Comparison of ENCODE assay signal across 24 cellular contexts in the genomic region with DNA sequence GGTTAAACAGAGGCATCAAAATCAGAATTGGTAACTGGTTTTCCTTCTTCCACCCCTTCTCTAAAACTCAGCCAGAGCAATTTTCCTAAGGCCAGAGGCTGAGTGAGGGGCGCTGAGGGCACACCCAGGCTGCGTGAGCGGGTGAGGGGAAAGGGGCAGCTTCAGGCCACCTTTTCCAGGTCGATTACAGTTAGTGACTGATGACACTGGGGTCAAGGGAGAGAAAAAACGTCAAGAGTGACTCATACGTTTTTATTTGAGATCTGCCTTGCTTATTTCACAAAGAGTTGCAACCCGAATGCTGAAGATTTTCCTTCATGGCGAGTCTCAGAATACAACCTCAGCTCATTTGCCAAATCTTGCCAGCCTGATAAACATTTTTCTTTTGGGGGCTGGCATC. TPM values are rescaled to one million over a fixed set of nuclear protein-coding genes. Genes with fewer than 3 reads are reported as not detected.
DNase-seq lines count a peak whose midpoint lies in the region; ATAC-seq, FAIRE-seq and TF ChIP-seq lines count a peak whose summit lies in the region.
"Had no signal": no experiment of that assay in that cellular context is flagged by ENCODE, and none has a peak within 500 bp of the region (broad histone marks: within the 10 kb centered on the region; RNA-seq: fewer than 3 reads in every experiment).

No MANE protein-coding gene starts in this region.

- H4K20me1 ChIP-seq in K562 (replicated peaks; ENCODE audit: control insufficient read depth, insufficient read depth, low read length) (peaks cover 9% of the 10 kb centered on the region; the same call in 1 of the 2 replicates), HepG2 (ENCODE audit: insufficient read depth, low read length) (peaks cover 6% of the 10 kb centered on the region; the same call in 1 of the 2 replicates)

- TF ChIP-seq EP300 in K562 (IDR thresholded peaks at IDR 0.05; ENCODE audit: low read length) (no peak; the same call in 1 of the 2 replicates), HepG2 (IDR thresholded peaks at IDR 0.05; ENCODE audit: low read depth in 2 of 2, low read length in 2 of 2) (no peak), HepG2 (CRISPR knock-in tag; IDR thresholded peaks at IDR 0.05; ENCODE audit: borderline replicate concordance) (no peak)

- TF ChIP-seq RAD21 in K562 (CRISPR knock-in tag; conservative IDR thresholded peaks at IDR 0.05 in 1 of 2, IDR thresholded peaks at IDR 0.05 in 1 of 2) (no peak), HepG2 (CRISPR knock-in tag; IDR thresholded peaks at IDR 0.05) (no peak)

- H3K4me1 ChIP-seq in K562 (replicated peaks in 1 of 2; ENCODE audit: control insufficient read depth in 2 of 2, insufficient read depth in 2 of 2, low read length in 2 of 2) (peaks cover 19 to 36% of the 10 kb centered on the region in 2 experiments; a peak in 4 of 5 replicates), HepG2 (ENCODE audit: insufficient read depth, low read length) (peaks cover 52% of the 10 kb centered on the region), skeletal muscle satellite cell (ENCODE audit: control insufficient read depth, insufficient read depth, low read length) (peaks cover 51% of the 10 kb centered on the region), uterus (peaks cover 0 to 8% of the 10 kb centered on the region in 2 donors)
- H3K4me1 ChIP-seq: colonic mucosa had no signal

- POLR2A ChIA-PET in K562 (lab: Yijun Ruan, JAX) = interaction anchor here (0.6 to 0.7 kb wide), 2 partner anchors 50 to 314 kb away, joined by 3 to 4 read pairs; no protein-coding TSS in a partner anchor
- POLR2A ChIA-PET in HepG2 (lab: Yijun Ruan, JAX) = no interaction called here

- H3K4me2 ChIP-seq in K562 (ENCODE audit: insufficient read depth, low read length) (no peak overlapping the region), HepG2 (ENCODE audit: low read depth, low read length) (peak overlapping the region; percentile 92; the same call in 1 of the 2 replicates), skeletal muscle satellite cell (ENCODE audit: low read length) (peak overlapping the region; percentile 53)

- peaks cover 32% of the 10 kb centered on the region for H3K79me2 ChIP-seq in K562 (ENCODE audit: control insufficient read depth, insufficient read depth, low read length)
- H3K79me2 ChIP-seq in HepG2 (ENCODE audit: insufficient read depth, low read length) = peaks cover 6% of the 10 kb centered on the region

- H2AFZ ChIP-seq in K562 (ENCODE audit: low read depth, low read length) (no peak overlapping the region), HepG2 (ENCODE audit: low read length) (no peak overlapping the region)

- no peaks in the 10 kb centered on the region for H3K27me3 ChIP-seq in K562 (ENCODE audit: control insufficient read depth in 2 of 2, insufficient read depth in 2 of 2, low read length in 2 of 2)
- H3K27me3 ChIP-seq in HepG2 (ENCODE audit: control insufficient read depth in 1 of 2, insufficient read depth in 2 of 2, low read length in 2 of 2) = no peaks in the 10 kb centered on the region
- no peaks in the 10 kb centered on the region for H3K27me3 ChIP-seq in skeletal muscle satellite cell (ENCODE audit: control insufficient read depth, insufficient read depth, low read length)
- H3K27me3 ChIP-seq in uterus = no peaks in the 10 kb centered on the region
- H3K27me3 ChIP-seq: brain microvascular endothelial cell, colonic mucosa, sigmoid colon, testis had no signal

- DNase-seq in K562 (ENCODE audit: extremely low read depth in 1 of 4, low spot score in 3 of 4) (peak in 3 of 4 experiments; percentile 26 to 43 (median 31)), HepG2 (ENCODE audit: low spot score) (peak; percentile 17), omental fat pad (ENCODE audit: low spot score) (no peak), uterus (no peak)
- DNase-seq: activated CD4-positive, alpha-beta T cell treated with anti-CD3 and anti-CD28 coated beads, Interleukin-2, amount 50 U/mL, for 1 hour; activated naive CD8-positive, alpha-beta T cell treated with anti-CD3 and anti-CD28 coated beads for 36 hours; CD4-positive, alpha-beta memory T cell; colonic mucosa; NCI-H1417 treated with DMSO at 0.1 percent for 48 hours; NCI-H526 treated with DMSO at 0.1 percent for 48 hours; SHP77; sigmoid colon; testis had no signal

- ATAC-seq in K562 (peak; percentile 16; the same call in 2 of the 3 replicates), HepG2 (no peak), GM18505 (IDR thresholded peaks at IDR 0.05; ENCODE audit: unreplicated experiment) (no peak), omental fat pad (ENCODE audit: low FRiP score) (no peak)
- ATAC-seq: activated T-helper 17 cell treated with anti-CD3 and anti-CD28 coated beads, Interleukin-2, amount 50 U/mL, for 72 hours; GM12878; stimulated activated memory B cell treated with anti-CD40 and anti-IgM and Interleukin-4, amounts not matched to agents 10 μg/mL and 1 μg/mL and 100 μg/mL, for 72 hours had no signal

- H3K36me3 ChIP-seq in KOPT-K1 (ENCODE audit: insufficient read depth, low read length) (no peaks in the 10 kb centered on the region), K562 (ENCODE audit: control insufficient read depth, insufficient read depth, low read length) (no peaks in the 10 kb centered on the region), HepG2 (replicated peaks in 1 of 2; ENCODE audit: control insufficient read depth in 1 of 2, insufficient read depth in 2 of 2, low read length in 2 of 2) (no peaks in the 10 kb centered on the region), skeletal muscle satellite cell (ENCODE audit: insufficient read depth, low read length) (no peaks in the 10 kb centered on the region), uterus (no peaks in the 10 kb centered on the region)
- H3K36me3 ChIP-seq: brain microvascular endothelial cell, colonic mucosa, sigmoid colon had no signal

- H3K9me3 ChIP-seq in KOPT-K1 (ENCODE audit: insufficient read depth, low read length, poor library complexity, severe bottlenecking) (no peaks in the 10 kb centered on the region), K562 (replicated peaks; ENCODE audit: control insufficient read depth, insufficient read depth, low read depth, low read length) (no peaks in the 10 kb centered on the region), HepG2 (ENCODE audit: low read length) (no peaks in the 10 kb centered on the region), skeletal muscle satellite cell (replicated peaks; ENCODE audit: low read length) (no peaks in the 10 kb centered on the region), uterus (no peaks in the 10 kb centered on the region)
- H3K9me3 ChIP-seq: colonic mucosa, sigmoid colon, testis had no signal

- intact Hi-C loops in K562 (cut with micrococcal nuclease) = no loop called here
- intact Hi-C loops in HepG2 (cut with micrococcal nuclease; ENCODE audit: unreplicated experiment) = no loop called here
- intact Hi-C loops in uterus (cut with DNase I; ENCODE audit: low total_unique reads) = no loop called here

- WGBS in K562 (ENCODE audit: insufficient coverage, low coverage, missing lambda C conversion rate) = 18% methylated on average over 7 of the region's 8 CpGs
- WGBS in HepG2 (ENCODE audit: low lambda C conversion rate) = 52% methylated on average over 8 of the region's 8 CpGs

- CTCF ChIA-PET in K562 (lab: Yijun Ruan, JAX; ENCODE audit: low intra/inter-chr PET ratio) (no interaction called here), HepG2 (lab: Yijun Ruan, JAX; ENCODE audit: low intra/inter-chr PET ratio, low total read pairs) (no interaction called here)

- H3K9me1 ChIP-seq in K562 (ENCODE audit: control insufficient read depth, insufficient read depth, low read length) = no peaks in the 10 kb centered on the region

- H3K27ac ChIP-seq in KOPT-K1 (ENCODE audit: low read depth, low read length, poor library complexity, severe bottlenecking) (peak overlapping the region; percentile 39), K562 (ENCODE audit: extremely low read depth, low read depth, low read length) (no peak overlapping the region), HepG2 (ENCODE audit: extremely low read length, insufficient read depth, low read length) (no peak overlapping the region), uterus (peak overlapping the region in 1 of 2 donors; percentile 53)
- H3K27ac ChIP-seq: brain microvascular endothelial cell, colonic mucosa, testis had no signal

- TF ChIP-seq CTCF in K562 (IDR thresholded peaks at IDR 0.05 in 2 of 3, conservative IDR thresholded peaks at IDR 0.05 in 1 of 3; ENCODE audit: insufficient read depth in 2 of 3, low read depth in 1 of 3, low read length in 3 of 3) (no peak), HepG2 (CRISPR knock-in tag; IDR thresholded peaks at IDR 0.05) (no peak), omental fat pad (IDR thresholded peaks at IDR 0.05) (no peak), uterus (IDR thresholded peaks at IDR 0.05) (no peak)

- H3K4me3 ChIP-seq in K562 (no peak overlapping the region), HepG2 (replicated peaks in 1 of 3; ENCODE audit: insufficient read depth in 1 of 3, low read depth in 2 of 3, low read length in 3 of 3) (no peak overlapping the region), skeletal muscle satellite cell (ENCODE audit: low read length) (no peak overlapping the region), uterus (no peak overlapping the region)
- H3K4me3 ChIP-seq: colonic mucosa, GM12878, lung, sigmoid colon, testis had no signal

- TF ChIP-seq POLR2A in K562 (conservative IDR thresholded peaks at IDR 0.05) = no peak
- TF ChIP-seq POLR2A in HepG2 (IDR thresholded peaks at IDR 0.05; ENCODE audit: insufficient read depth in 1 of 2, low read depth in 2 of 2, low read length in 2 of 2) = no peak
- no peak for TF ChIP-seq POLR2A in GM18505 (IDR thresholded peaks at IDR 0.05; ENCODE audit: borderline replicate concordance, extremely low read depth, insufficient read depth, insufficient read length)
- no peak for TF ChIP-seq POLR2A in uterus (IDR thresholded peaks at IDR 0.05)

- no peak overlapping the region for H3K9ac ChIP-seq in K562 (ENCODE audit: insufficient read depth in 1 of 2, low read depth in 2 of 2, low read length in 2 of 2)
- H3K9ac ChIP-seq in HepG2 (ENCODE audit: insufficient read depth, low read depth, low read length) = no peak overlapping the region
- H3K9ac ChIP-seq in skeletal muscle satellite cell (ENCODE audit: low read depth, low read length) = peak overlapping the region; percentile 28

- FAIRE-seq in K562 (lab: Jason Lieb, UNC) = no peak
- FAIRE-seq in HepG2 (lab: Jason Lieb, UNC) = no peak
- FAIRE-seq: GM12878, H1, HTR-8/SVneo, keratinocyte had no signal

- in situ Hi-C loops in K562 (cut with MboI) = no loop called here
- in situ Hi-C loops in HepG2 (cut with HindIII; ENCODE audit: extremely low pct_ligation_motif_present, low pct_unique_long_range_greater_than_20kb) = no loop called here

- BruUV-seq in K562 (replicated peaks; lab: Mats Ljungman, UMichigan) (no TSS peak), HepG2 (replicated peaks; lab: Mats Ljungman, UMichigan) (no TSS peak)

RNA-seq across cellular contexts. Expression of gene EVL, which starts 46.7 kb away (rescaled TPM):
- 128 and 200 TPM in 2 replicates for total RNA-seq in K562 (2011; cell fraction: chromatin; rRNA removed; ENCODE audit: low replicate concordance)
- 79.5 and 87.4 TPM in 2 replicates for total RNA-seq in K562 (2011; cell fraction: nucleolus; rRNA removed)
- 91.0 and 118 TPM in 2 replicates for total RNA-seq in K562 (2011; cell fraction: nucleoplasm; rRNA removed)
- 23.9 and 26.3 TPM in 2 replicates for total RNA-seq in K562 (2014; rRNA removed)
- 15.6 and 17.6 TPM in 2 replicates for total RNA-seq in K562 (2014; rRNA removed; fragmentation: Illumina TruSeq; extraction: Trizol)
- 18.2 and 18.6 TPM in 2 replicates for total RNA-seq in K562 (2015; rRNA removed; fragmentation: Illumina TruSeq; extraction: Trizol)
- total RNA-seq in K562 (2021) = 39.3 and 43.4 TPM in 2 replicates
- 29.4 and 30.4 TPM in 2 replicates for polyA plus RNA-seq in K562 (2011; rRNA removed)
- polyA plus RNA-seq in K562 (2011; cell fraction: cytosol; rRNA removed) = 24.7 and 27.8 TPM in 2 replicates
- 87.8 and 114 TPM in 2 replicates for polyA plus RNA-seq in K562 (2011; cell fraction: nucleus; rRNA removed)
- 33.0 and 36.9 TPM in 2 replicates for polyA plus RNA-seq in K562 (2012)
- polyA plus RNA-seq in K562 (2014; fragmentation: Illumina TruSeq; extraction: Trizol) = 35.0 and 36.1 TPM in 2 replicates
- polyA plus RNA-seq in K562 (2014; fragmentation: Nextera tagmentation; extraction: Ambion mirVana) = 1 to 10 TPM; 2.9 to 4.0 TPM
- 28.9 and 30.8 TPM in 2 replicates for polyA plus RNA-seq in K562 (2014; rRNA removed)
- 23.0 and 23.4 TPM in 2 replicates for polyA minus RNA-seq in K562 (2011; rRNA and poly(A)+ RNA removed)
- 16.3 and 18.9 TPM in 2 replicates for polyA minus RNA-seq in K562 (2011; cell fraction: cytosol; rRNA and poly(A)+ RNA removed)
- 28.1 and 31.0 TPM in 2 replicates for polyA minus RNA-seq in K562 (2011; cell fraction: nucleus; rRNA and poly(A)+ RNA removed)
- 10.5 and 15.1 TPM in 2 replicates for total RNA-seq in HepG2 (2016; rRNA removed; fragmentation: Illumina TruSeq; extraction: Trizol)
- 23.1 and 32.6 TPM in 2 replicates for total RNA-seq in HepG2 (2016; cell fraction: cytosol; rRNA removed; fragmentation: Illumina TruSeq; extraction: Trizol; ENCODE audit: low read depth)
- total RNA-seq in HepG2 (2016; cell fraction: insoluble cytoplasmic fraction; rRNA removed; fragmentation: Illumina TruSeq; extraction: Trizol) = 10.2 and 17.0 TPM in 2 replicates
- total RNA-seq in HepG2 (2016; cell fraction: membrane; rRNA removed; fragmentation: Illumina TruSeq; extraction: Trizol) = 35.4 and 40.2 TPM in 2 replicates
- 23.3 and 27.6 TPM in 2 replicates for total RNA-seq in HepG2 (2016; cell fraction: nucleus; rRNA removed; fragmentation: Illumina TruSeq; extraction: Trizol)
- polyA plus RNA-seq in HepG2 (2011; rRNA removed) = 28.7 and 31.2 TPM in 2 replicates
- 12.0 and 12.7 TPM in 2 replicates for polyA plus RNA-seq in HepG2 (2011; cell fraction: cytosol; rRNA removed)
- 124 and 138 TPM in 2 replicates for polyA plus RNA-seq in HepG2 (2011; cell fraction: nucleus; rRNA removed)
- polyA plus RNA-seq in HepG2 (2012) = 29.8 and 33.6 TPM in 2 replicates
- polyA plus RNA-seq in HepG2 (2016; cell fraction: cytosol; fragmentation: Illumina TruSeq; extraction: Trizol; ENCODE audit: low read depth) = 101 and 109 TPM in 2 replicates
- 23.4 and 35.8 TPM in 2 replicates for polyA plus RNA-seq in HepG2 (2016; cell fraction: insoluble cytoplasmic fraction; fragmentation: Illumina TruSeq; extraction: Trizol; ENCODE audit: low read depth)
- 114 and 115 TPM in 2 replicates for polyA plus RNA-seq in HepG2 (2016; cell fraction: membrane; fragmentation: Illumina TruSeq; extraction: Trizol; ENCODE audit: low read depth)
- 87.0 and 99.6 TPM in 2 replicates for polyA plus RNA-seq in HepG2 (2016; cell fraction: nucleus; fragmentation: Illumina TruSeq; extraction: Trizol; ENCODE audit: insufficient read depth, low read depth)
- polyA minus RNA-seq in HepG2 (2011; rRNA and poly(A)+ RNA removed; ENCODE audit: low replicate concordance) = 11.3 and 23.0 TPM in 2 replicates
- 13.0 and 14.0 TPM in 2 replicates for polyA minus RNA-seq in HepG2 (2011; cell fraction: cytosol; rRNA and poly(A)+ RNA removed)
- polyA minus RNA-seq in HepG2 (2011; cell fraction: nucleus; rRNA and poly(A)+ RNA removed) = 31.1 and 31.2 TPM in 2 replicates
- total RNA-seq in skeletal muscle satellite cell (2012; rRNA removed) = 8.4 and 15.5 TPM in 2 replicates
- 100 to 1,000 TPM in 1 of 4 donors, 10 to 100 TPM in 3; 33.7 to 148 (median 56.1) TPM for total RNA-seq in omental fat pad
- 100 to 1,000 TPM in 1 of 4 donors, 10 to 100 TPM in 3; 22.1 to 133 (median 67.5) TPM for total RNA-seq in uterus

Comparison
In these comparisons a context has a peak if more than half of its experiments do, and no peak if none do; other contexts are left out.
1. DNase-seq: peak in K562 (3 of 4) and HepG2 (single experiment); none in omental fat pad (single experiment) and uterus (0 of 2).